Comparison of ENCODE assay signal across 1 cellular context in genomic region chr22:49433717-49434611, GRCh38.
TF ChIP-seq lines count a peak whose summit lies in the region.

No MANE protein-coding gene starts in this region.

TF ChIP-seq in WTC11, 78 proteins besides CTCF, POLR2A, EP300 and RAD21 (continued from another document):
- TF ChIP-seq, protein P1, sequence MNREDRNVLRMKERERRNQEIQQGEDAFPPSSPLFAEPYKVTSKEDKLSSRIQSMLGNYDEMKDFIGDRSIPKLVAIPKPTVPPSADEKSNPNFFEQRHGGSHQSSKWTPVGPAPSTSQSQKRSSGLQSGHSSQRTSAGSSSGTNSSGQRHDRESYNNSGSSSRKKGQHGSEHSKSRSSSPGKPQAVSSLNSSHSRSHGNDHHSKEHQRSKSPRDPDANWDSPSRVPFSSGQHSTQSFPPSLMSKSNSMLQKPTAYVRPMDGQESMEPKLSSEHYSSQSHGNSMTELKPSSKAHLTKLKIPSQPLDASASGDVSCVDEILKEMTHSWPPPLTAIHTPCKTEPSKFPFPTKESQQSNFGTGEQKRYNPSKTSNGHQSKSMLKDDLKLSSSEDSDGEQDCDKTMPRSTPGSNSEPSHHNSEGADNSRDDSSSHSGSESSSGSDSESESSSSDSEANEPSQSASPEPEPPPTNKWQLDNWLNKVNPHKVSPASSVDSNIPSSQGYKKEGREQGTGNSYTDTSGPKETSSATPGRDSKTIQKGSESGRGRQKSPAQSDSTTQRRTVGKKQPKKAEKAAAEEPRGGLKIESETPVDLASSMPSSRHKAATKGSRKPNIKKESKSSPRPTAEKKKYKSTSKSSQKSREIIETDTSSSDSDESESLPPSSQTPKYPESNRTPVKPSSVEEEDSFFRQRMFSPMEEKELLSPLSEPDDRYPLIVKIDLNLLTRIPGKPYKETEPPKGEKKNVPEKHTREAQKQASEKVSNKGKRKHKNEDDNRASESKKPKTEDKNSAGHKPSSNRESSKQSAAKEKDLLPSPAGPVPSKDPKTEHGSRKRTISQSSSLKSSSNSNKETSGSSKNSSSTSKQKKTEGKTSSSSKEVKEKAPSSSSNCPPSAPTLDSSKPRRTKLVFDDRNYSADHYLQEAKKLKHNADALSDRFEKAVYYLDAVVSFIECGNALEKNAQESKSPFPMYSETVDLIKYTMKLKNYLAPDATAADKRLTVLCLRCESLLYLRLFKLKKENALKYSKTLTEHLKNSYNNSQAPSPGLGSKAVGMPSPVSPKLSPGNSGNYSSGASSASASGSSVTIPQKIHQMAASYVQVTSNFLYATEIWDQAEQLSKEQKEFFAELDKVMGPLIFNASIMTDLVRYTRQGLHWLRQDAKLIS (CRISPR knock-in tag; IDR thresholded peaks at IDR 0.05; ENCODE audit: borderline replicate concordance), result no peak
- TF ChIP-seq GTF2I (CRISPR knock-in tag; conservative IDR thresholded peaks at IDR 0.05) (no peak), TEAD1 (CRISPR knock-in tag; IDR thresholded peaks at IDR 0.05) (no peak), HMGA2 (CRISPR knock-in tag; IDR thresholded peaks at IDR 0.05) (no peak)
